13 cellular contexts compared by ENCODE assay signal in the genomic region with DNA sequence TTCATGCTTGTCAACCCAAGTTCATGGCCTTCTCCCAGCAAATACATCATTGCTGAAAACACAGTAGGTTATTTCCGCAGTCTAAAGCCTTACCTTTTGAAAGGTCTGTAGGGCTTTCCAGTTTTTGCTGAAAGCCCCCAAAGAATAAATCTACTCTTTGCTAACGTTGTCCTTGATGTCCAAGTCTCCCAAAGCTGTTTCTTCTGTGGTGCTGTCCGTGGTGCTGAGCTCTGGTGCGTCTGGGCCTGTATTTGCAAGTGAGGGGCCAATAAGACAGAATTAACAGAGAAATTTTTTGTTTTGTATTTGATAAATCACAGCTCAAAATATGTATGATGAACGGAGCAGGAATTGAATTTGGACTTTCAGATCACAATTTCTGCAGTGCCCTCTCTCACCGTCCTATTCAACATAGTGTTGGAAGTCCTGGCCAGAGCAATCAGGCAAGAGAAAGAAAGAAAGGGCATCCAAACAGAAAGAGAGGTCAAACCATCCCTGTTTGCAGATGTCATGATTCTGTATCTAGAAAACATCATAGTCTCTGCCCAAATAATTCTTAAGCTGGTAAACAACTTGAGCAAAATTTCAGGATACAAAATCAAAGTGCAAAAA. TPM values are rescaled to one million over a fixed set of nuclear protein-coding genes. Genes with fewer than 3 reads are reported as not detected.
DNase-seq lines count a peak whose midpoint lies in the region; ATAC-seq and TF ChIP-seq lines count a peak whose summit lies in the region.
"Had no signal": no experiment of that assay in that cellular context is flagged by ENCODE, and none has a peak within 500 bp of the region (broad histone marks: within the 10 kb centered on the region; RNA-seq: fewer than 3 reads in every experiment).

No MANE protein-coding gene starts in this region.

- H3K4me1 ChIP-seq in colonic mucosa (no peaks in the 10 kb centered on the region), sigmoid colon (no peaks in the 10 kb centered on the region)

- no peaks in the 10 kb centered on the region for H3K36me3 ChIP-seq in colonic mucosa
- no peaks in the 10 kb centered on the region for H3K36me3 ChIP-seq in sigmoid colon

- H3K9me3 ChIP-seq in colonic mucosa (no peaks in the 10 kb centered on the region), sigmoid colon (no peaks in the 10 kb centered on the region)

- no peak for TF ChIP-seq POLR2A in sigmoid colon (IDR thresholded peaks at IDR 0.05)

- H3K9ac ChIP-seq in colonic mucosa (ENCODE audit: low read depth in 2 of 2, low read length in 2 of 2): no peak overlapping the region

- H3K27ac ChIP-seq in colonic mucosa: no peak overlapping the region
- H3K27ac ChIP-seq in sigmoid colon: no peak overlapping the region
- H3K27ac ChIP-seq: epithelial cell of prostate had no signal

- H3K36me3 Mint-ChIP-seq in activated naive CD8-positive, alpha-beta T cell treated with anti-CD3 and anti-CD28 coated beads, Interleukin-2, amount 50 U/mL, for 24 hours (ENCODE audit: low read depth): no peaks in the 10 kb centered on the region

- no peak overlapping the region for H3K4me3 ChIP-seq in colonic mucosa
- H3K4me3 ChIP-seq in sigmoid colon: no peak overlapping the region

- DNase-seq in Caki2 (ENCODE audit: low read depth): peak; percentile 41
- DNase-seq in KBM-7: peak; percentile 29
- DNase-seq in activated naive CD8-positive, alpha-beta T cell treated with anti-CD3 and anti-CD28 coated beads, Interleukin-2, amount 50 U/mL, for 24 hours: peak; percentile 20
- peak; percentile 11 for DNase-seq in kidney tubule cell (ENCODE audit: low spot score)
- DNase-seq in colonic mucosa: no peak
- no peak for DNase-seq in NOMO-1 treated with DMSO at 0.1 percent for 48 hours (lab: John Stamatoyannopoulos, UW; ENCODE audit: unreplicated experiment)
- DNase-seq in sigmoid colon: no peak
- DNase-seq: NCI-H510A treated with DMSO at 0.1 percent for 48 hours; stimulated activated naive CD4-positive, alpha-beta T cell had no signal

- no peak overlapping the region for H3K4me3 Mint-ChIP-seq in activated naive CD8-positive, alpha-beta T cell treated with anti-CD3 and anti-CD28 coated beads, Interleukin-2, amount 50 U/mL, for 24 hours
- H3K4me3 Mint-ChIP-seq: T-helper 2 cell treated with Interferon-gamma antibody and Interleukin-4, amounts not matched to agents 5 μg/mL and 100 μg/mL, for 36 hours had no signal

- H3K27me3 ChIP-seq in colonic mucosa: no peaks in the 10 kb centered on the region
- peaks cover 0 to 15% (median 0%) of the 10 kb centered on the region in 3 donors for H3K27me3 ChIP-seq in sigmoid colon

- H3K27ac Mint-ChIP-seq in activated naive CD8-positive, alpha-beta T cell treated with anti-CD3 and anti-CD28 coated beads, Interleukin-2, amount 50 U/mL, for 24 hours: no peak overlapping the region
- H3K27ac Mint-ChIP-seq: T-helper 2 cell treated with Interferon-gamma antibody and Interleukin-4, amounts not matched to agents 5 μg/mL and 100 μg/mL, for 36 hours had no signal

- H3K9me3 Mint-ChIP-seq in activated naive CD8-positive, alpha-beta T cell treated with anti-CD3 and anti-CD28 coated beads, Interleukin-2, amount 50 U/mL, for 24 hours: no peaks in the 10 kb centered on the region
- H3K9me3 Mint-ChIP-seq: T-helper 2 cell treated with Interferon-gamma antibody and Interleukin-4, amounts not matched to agents 5 μg/mL and 100 μg/mL, for 36 hours had no signal

- H3K27me3 Mint-ChIP-seq in activated naive CD8-positive, alpha-beta T cell treated with anti-CD3 and anti-CD28 coated beads, Interleukin-2, amount 50 U/mL, for 24 hours: peaks cover 38% of the 10 kb centered on the region

- TF ChIP-seq EP300 in sigmoid colon (IDR thresholded peaks at IDR 0.05): no peak

- H3K4me1 Mint-ChIP-seq in activated naive CD8-positive, alpha-beta T cell treated with anti-CD3 and anti-CD28 coated beads, Interleukin-2, amount 50 U/mL, for 24 hours: no peaks in the 10 kb centered on the region

- TF ChIP-seq CTCF in colonic mucosa (IDR thresholded peaks at IDR 0.05) (no peak), sigmoid colon (IDR thresholded peaks at IDR 0.05) (no peak)

- in situ Hi-C loops in Caki2 (cut with HindIII; ENCODE audit: low pct_unique_long_range_greater_than_20kb, low sequenced_read_pairs) (no loop called here), KBM-7 (cut with MboI; ENCODE audit: low pct_unique_long_range_greater_than_20kb, low sequenced_read_pairs) (no loop called here)

- 27 to 30% methylated on average over 6 of the region's 6 CpGs for WGBS in sigmoid colon, 2 donors

- intact Hi-C loops in colonic mucosa (cut with DNase I) (no loop called here), sigmoid colon (cut with DNase I) (no loop called here)

- ATAC-seq in activated naive CD8-positive, alpha-beta T cell treated with anti-CD3 and anti-CD28 coated beads, Interleukin-2, amount 50 U/mL, for 24 hours: no peak
- ATAC-seq in HG03108 (IDR thresholded peaks at IDR 0.05; ENCODE audit: unreplicated experiment): no peak

RNA-seq across cellular contexts. Expression of a gene that starts 9.8 kb away (rescaled TPM):
- not detected in 2 replicates for total RNA-seq in Caki2 (2014; rRNA removed; shearing (Covaris generic); ENCODE audit: low replicate concordance)
- total RNA-seq in colonic mucosa (not detected), sigmoid colon (not detected)
- polyA plus RNA-seq in sigmoid colon: not detected
- total RNA-seq: lower leg skin had no signal

RNA-seq across cellular contexts. Expression of a gene that starts 43.6 kb away (rescaled TPM):
- total RNA-seq in Caki2 (2014; rRNA removed; shearing (Covaris generic); ENCODE audit: low replicate concordance): not detected in 2 replicates
- not detected for total RNA-seq in colonic mucosa
- total RNA-seq in sigmoid colon: not detected
- polyA plus RNA-seq in sigmoid colon: not detected
- total RNA-seq: lower leg skin had no signal

RNA-seq across cellular contexts. Expression of a gene that starts 58.4 kb away (rescaled TPM):
- total RNA-seq in Caki2 (2014; rRNA removed; shearing (Covaris generic); ENCODE audit: low replicate concordance): not detected in 2 replicates
- total RNA-seq in colonic mucosa: not detected
- total RNA-seq in sigmoid colon: not detected
- not detected for polyA plus RNA-seq in sigmoid colon
- total RNA-seq: lower leg skin had no signal

Comparison
In these comparisons a context has a peak if more than half of its experiments do, and no peak if none do; other contexts are left out.
1. DNase-seq: peak in Caki2 (single experiment), KBM-7 (single experiment), activated naive CD8-positive, alpha-beta T cell treated with anti-CD3 and anti-CD28 coated beads, Interleukin-2, amount 50 U/mL, for 24 hours (single experiment) and kidney tubule cell (single experiment); none in colonic mucosa (single experiment), NOMO-1 treated with DMSO at 0.1 percent for 48 hours (single experiment) and sigmoid colon (single experiment).